ENCODE assay signal across 1 cellular context in the genomic region with DNA sequence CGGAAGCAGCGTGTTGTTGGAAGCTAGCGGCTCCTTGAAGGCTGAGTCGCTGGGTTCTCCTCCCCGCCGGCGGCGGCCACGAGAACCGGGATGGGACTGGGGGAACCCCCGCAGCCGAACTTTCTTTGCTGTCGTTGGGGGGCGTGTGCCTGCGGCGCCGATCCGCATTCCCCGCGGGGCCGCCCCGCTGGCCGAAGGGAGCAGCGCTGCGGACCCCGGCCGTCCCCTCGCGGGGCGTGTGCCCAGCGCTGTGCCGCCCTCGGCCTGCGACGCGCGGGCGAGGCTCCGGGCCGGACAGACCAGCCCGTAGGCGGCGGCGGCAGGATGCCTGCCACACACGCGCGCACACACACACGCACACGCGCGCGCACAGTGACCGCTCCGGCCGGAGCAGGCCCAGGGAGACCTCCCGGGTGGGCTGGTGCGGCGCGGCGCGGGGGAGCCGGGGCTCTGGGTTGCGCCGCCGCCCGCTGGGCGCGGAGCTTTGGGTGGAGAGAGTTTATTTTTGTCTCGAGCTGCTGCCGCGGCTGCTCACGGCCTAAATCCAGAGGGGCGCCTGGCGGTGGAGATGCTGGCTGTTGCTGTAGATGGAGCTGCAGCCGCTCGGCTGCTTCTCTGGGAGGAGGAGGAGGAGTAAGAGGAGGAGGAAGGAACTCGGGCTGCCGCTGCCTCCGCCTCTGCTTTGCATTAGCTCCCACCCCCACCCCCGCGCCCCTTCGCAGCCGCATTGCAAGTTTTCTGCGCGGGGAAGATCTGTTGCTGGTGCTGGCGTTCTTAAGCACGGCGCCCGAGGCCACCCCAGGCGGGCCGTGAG.
TF ChIP-seq lines count a peak whose summit lies in the region.

A gene with protein sequence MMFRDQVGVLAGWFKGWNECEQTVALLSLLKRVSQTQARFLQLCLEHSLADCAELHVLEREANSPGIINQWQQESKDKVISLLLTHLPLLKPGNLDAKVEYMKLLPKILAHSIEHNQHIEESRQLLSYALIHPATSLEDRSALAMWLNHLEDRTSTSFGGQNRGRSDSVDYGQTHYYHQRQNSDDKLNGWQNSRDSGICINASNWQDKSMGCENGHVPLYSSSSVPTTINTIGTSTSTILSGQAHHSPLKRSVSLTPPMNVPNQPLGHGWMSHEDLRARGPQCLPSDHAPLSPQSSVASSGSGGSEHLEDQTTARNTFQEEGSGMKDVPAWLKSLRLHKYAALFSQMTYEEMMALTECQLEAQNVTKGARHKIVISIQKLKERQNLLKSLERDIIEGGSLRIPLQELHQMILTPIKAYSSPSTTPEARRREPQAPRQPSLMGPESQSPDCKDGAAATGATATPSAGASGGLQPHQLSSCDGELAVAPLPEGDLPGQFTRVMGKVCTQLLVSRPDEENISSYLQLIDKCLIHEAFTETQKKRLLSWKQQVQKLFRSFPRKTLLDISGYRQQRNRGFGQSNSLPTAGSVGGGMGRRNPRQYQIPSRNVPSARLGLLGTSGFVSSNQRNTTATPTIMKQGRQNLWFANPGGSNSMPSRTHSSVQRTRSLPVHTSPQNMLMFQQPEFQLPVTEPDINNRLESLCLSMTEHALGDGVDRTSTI (plus strand): TSS at position 719 of the 814 bp plus-strand sequence. CDS start 789 bp downstream, outside the sequence.

TF ChIP-seq in GM12878, 131 proteins besides CTCF, POLR2A, EP300 and RAD21:
- TF ChIP-seq NFXL1 (IDR thresholded peaks at IDR 0.05; ENCODE audit: borderline replicate concordance) = peak; percentile 85; the same call in 1 of the 2 replicates
- peak in 1 of 2 experiments; percentile 33; a peak in 2 of 4 replicates for TF ChIP-seq BHLHE40 (IDR thresholded peaks at IDR 0.05; ENCODE audit: borderline replicate concordance in 1 of 2, low read depth in 2 of 2, low read length in 1 of 2)
- TF ChIP-seq EGR1 (IDR thresholded peaks at IDR 0.05; ENCODE audit: borderline replicate concordance in 1 of 2, low read depth in 2 of 2, low read length in 2 of 2) = 0 out of 3 replicates have a peak, but pooled peaks of 1 of the 2 experiments have one; percentile 48
- no peak for TF ChIP-seq KLF5 (IDR thresholded peaks at IDR 0.05; ENCODE audit: partially characterized antibody)
- TF ChIP-seq, protein P1, sequence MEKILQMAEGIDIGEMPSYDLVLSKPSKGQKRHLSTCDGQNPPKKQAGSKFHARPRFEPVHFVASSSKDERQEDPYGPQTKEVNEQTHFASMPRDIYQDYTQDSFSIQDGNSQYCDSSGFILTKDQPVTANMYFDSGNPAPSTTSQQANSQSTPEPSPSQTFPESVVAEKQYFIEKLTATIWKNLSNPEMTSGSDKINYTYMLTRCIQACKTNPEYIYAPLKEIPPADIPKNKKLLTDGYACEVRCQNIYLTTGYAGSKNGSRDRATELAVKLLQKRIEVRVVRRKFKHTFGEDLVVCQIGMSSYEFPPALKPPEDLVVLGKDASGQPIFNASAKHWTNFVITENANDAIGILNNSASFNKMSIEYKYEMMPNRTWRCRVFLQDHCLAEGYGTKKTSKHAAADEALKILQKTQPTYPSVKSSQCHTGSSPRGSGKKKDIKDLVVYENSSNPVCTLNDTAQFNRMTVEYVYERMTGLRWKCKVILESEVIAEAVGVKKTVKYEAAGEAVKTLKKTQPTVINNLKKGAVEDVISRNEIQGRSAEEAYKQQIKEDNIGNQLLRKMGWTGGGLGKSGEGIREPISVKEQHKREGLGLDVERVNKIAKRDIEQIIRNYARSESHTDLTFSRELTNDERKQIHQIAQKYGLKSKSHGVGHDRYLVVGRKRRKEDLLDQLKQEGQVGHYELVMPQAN (conservative IDR thresholded peaks at IDR 0.05) = 0 out of 2 replicates have a peak, but pooled peaks have one; percentile 16
- peak; percentile 59 for TF ChIP-seq DPF2 (IDR thresholded peaks at IDR 0.05)
- no peak for TF ChIP-seq PML (IDR thresholded peaks at IDR 0.05; ENCODE audit: low read length)
- TF ChIP-seq NFIC (IDR thresholded peaks at IDR 0.05; ENCODE audit: low read depth, low read length) = no peak
- TF ChIP-seq IKZF1 (conservative IDR thresholded peaks at IDR 0.05) = peak; percentile 62
- 0 out of 2 replicates have a peak, but pooled peaks have one; percentile 19 for TF ChIP-seq SMARCA5 (IDR thresholded peaks at IDR 0.05)
- peak; percentile 75 for TF ChIP-seq BACH1 (IDR thresholded peaks at IDR 0.05; ENCODE audit: borderline replicate concordance)
- peak; percentile 55; the same call in 1 of the 2 replicates for TF ChIP-seq GATAD2B (conservative IDR thresholded peaks at IDR 0.05; ENCODE audit: low read depth)
- TF ChIP-seq LARP7 (IDR thresholded peaks at IDR 0.05) = 0 out of 2 replicates have a peak, but pooled peaks have one; percentile 28
- peak; percentile 45; the same call in 1 of the 2 replicates for TF ChIP-seq ZNF687 (IDR thresholded peaks at IDR 0.05)
- 0 out of 2 replicates have a peak, but pooled peaks have one; percentile 17 for TF ChIP-seq CHD2 (IDR thresholded peaks at IDR 0.05; ENCODE audit: borderline replicate concordance, low read depth, low read length)
TF ChIP-seq in GM12878: peak in this region for 12.
